ENCODE assay signal across 20 cellular contexts in genomic region chr16:52677487-52677886, GRCh38.
"Had no signal": no experiment of that assay in that cellular context is flagged by ENCODE, and none has a peak within 500 bp of the region (broad histone marks: within the 10 kb centered on the region; RNA-seq: fewer than 3 reads in every experiment).

No MANE protein-coding gene starts in this region.

- H3K9me3 Mint-ChIP-seq: mesothelial cell of epicardium had no signal

- ATAC-seq: activated naive CD4-positive, alpha-beta T cell treated with anti-CD3 and anti-CD28 coated beads, Interleukin-2, amount 50 U/mL, for 72 hours; activated T-helper 17 cell treated with anti-CD3 and anti-CD28 coated beads, Interleukin-2, amount 50 U/mL, for 72 hours; esophagus mucosa; naive thymus-derived CD8-positive, alpha-beta T cell; stimulated activated naive CD8-positive, alpha-beta T cell treated with anti-CD3 and anti-CD28 coated beads, Interleukin-15, Interleukin-2, amounts not matched to agents 100 U/mL and 50 U/mL, for 24 hours had no signal

- DNase-seq: activated T-cell treated with anti-CD3 and anti-CD28 coated beads, Interleukin-2, amount 50 U/mL, for 1 hour; aorta; brain microvascular endothelial cell; effector memory CD4-positive, alpha-beta T cell; foreskin melanocyte; immature natural killer cell; left ventricle myocardium inferior; mammary epithelial cell; naive thymus-derived CD8-positive, alpha-beta T cell; spleen; stimulated activated CD4-positive, alpha-beta T cell treated with anti-CD3 and anti-CD28 coated beads, Interleukin-4, amount 100 ng/mL, for 24 hours; stimulated activated naive CD8-positive, alpha-beta T cell treated with anti-CD3 and anti-CD28 coated beads, Interleukin-15, Interleukin-2, amounts not matched to agents 100 U/mL and 50 U/mL, for 24 hours; substantia nigra; thyroid gland had no signal

- H3K27ac ChIP-seq: brain microvascular endothelial cell, left ventricle myocardium inferior, spleen, thyroid gland had no signal

- H3K36me3 ChIP-seq: brain microvascular endothelial cell, left ventricle myocardium inferior, spleen, thyroid gland had no signal

- H3K27me3 Mint-ChIP-seq: activated T-helper 17 cell treated with anti-CD3 and anti-CD28 coated beads, Interleukin-2, amount 50 U/mL, for 72 hours; central memory CD8-positive, alpha-beta T cell; progenitor cell of endocrine pancreas had no signal

- H3K27ac Mint-ChIP-seq: activated naive CD4-positive, alpha-beta T cell treated with anti-CD3 and anti-CD28 coated beads, Interleukin-2, amount 50 U/mL, for 72 hours; activated T-helper 17 cell treated with anti-CD3 and anti-CD28 coated beads, Interleukin-2, amount 50 U/mL, for 72 hours; immature natural killer cell; mesothelial cell of epicardium; naive thymus-derived CD8-positive, alpha-beta T cell; progenitor cell of endocrine pancreas had no signal

- H3K27me3 ChIP-seq: brain microvascular endothelial cell, spleen, thyroid gland had no signal

- H3K4me1 ChIP-seq: left ventricle myocardium inferior, spleen, thyroid gland had no signal

- H3K4me3 Mint-ChIP-seq: activated T-helper 17 cell treated with anti-CD3 and anti-CD28 coated beads, Interleukin-2, amount 50 U/mL, for 72 hours; central memory CD8-positive, alpha-beta T cell; immature natural killer cell; mesothelial cell of epicardium; naive thymus-derived CD8-positive, alpha-beta T cell had no signal

- H3K4me3 ChIP-seq: left ventricle myocardium inferior, spleen, thyroid gland had no signal

- H3K9me3 ChIP-seq: left ventricle myocardium inferior, thyroid gland had no signal

- H3K4me1 Mint-ChIP-seq: activated T-helper 17 cell treated with anti-CD3 and anti-CD28 coated beads, Interleukin-2, amount 50 U/mL, for 72 hours; central memory CD8-positive, alpha-beta T cell; immature natural killer cell; mesothelial cell of epicardium; naive thymus-derived CD8-positive, alpha-beta T cell had no signal

- H3K36me3 Mint-ChIP-seq: activated naive CD4-positive, alpha-beta T cell treated with anti-CD3 and anti-CD28 coated beads, Interleukin-2, amount 50 U/mL, for 72 hours; immature natural killer cell; mesothelial cell of epicardium had no signal
